ENCODE assay signal across 9 cellular contexts in the genomic region with DNA sequence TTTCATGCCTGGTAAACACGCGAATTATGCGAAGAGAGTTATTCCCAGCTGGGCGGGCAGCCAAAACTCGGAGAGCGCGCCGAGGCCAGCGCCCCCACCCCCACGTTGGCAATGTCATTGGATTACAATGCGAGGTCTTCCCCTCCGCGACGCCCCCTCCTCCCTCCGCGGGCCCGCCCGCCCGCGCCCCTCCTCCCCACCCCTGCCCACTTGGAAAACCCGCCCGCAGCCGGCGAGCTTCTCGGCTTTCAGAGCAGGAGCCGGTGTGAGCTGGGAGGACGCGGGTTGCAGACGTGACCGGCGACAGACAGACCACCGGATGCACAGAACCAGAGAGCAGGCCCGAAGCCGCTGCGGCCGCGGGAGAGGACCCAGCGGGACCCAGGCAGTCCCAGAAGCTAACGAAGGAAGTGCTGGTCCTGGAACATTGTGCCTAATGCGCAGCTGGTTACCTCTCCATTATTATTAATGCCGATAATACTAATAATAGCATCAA. TPM values are rescaled to one million over a fixed set of nuclear protein-coding genes. Genes with fewer than 3 reads are reported as not detected.
A peak's percentile ranks its signal among the peaks of the same experiment; 100 is the strongest.
DNase-seq lines count a peak whose midpoint lies in the region; ATAC-seq and TF ChIP-seq lines count a peak whose summit lies in the region.
"Had no signal": no experiment of that assay in that cellular context is flagged by ENCODE, and none has a peak within 500 bp of the region (broad histone marks: within the 10 kb centered on the region; RNA-seq: fewer than 3 reads in every experiment).

No MANE protein-coding gene starts in this region.

- H3K4me2 ChIP-seq in mammary epithelial cell (ENCODE audit: insufficient read depth, low read depth, low read length) (peak overlapping the region; percentile 90), parathyroid adenoma (ENCODE audit: low read length) (peak overlapping the region; percentile 52)

- H3K4me3 ChIP-seq in CD8-positive, alpha-beta T cell (ENCODE audit: low read depth, low read length) = peak overlapping the region; percentile 56
- H3K4me3 ChIP-seq in MG63 = peak overlapping the region; percentile 42
- H3K4me3 ChIP-seq in mammary epithelial cell (replicated peaks in 1 of 3; ENCODE audit: insufficient read depth in 1 of 3, low read depth in 2 of 3, low read length in 3 of 3) = peak overlapping the region; percentile 44 to 52 (median 50)
- no peak overlapping the region for H3K4me3 ChIP-seq in parathyroid adenoma (ENCODE audit: low read depth, low read length)

- BruUV-seq in mammary epithelial cell (replicated peaks; lab: Mats Ljungman, UMichigan) = no TSS peak

- dilution Hi-C loops in mammary epithelial cell (cut with HindIII; ENCODE audit: low sequenced_read_pairs) = no loop called here

- H3K9ac ChIP-seq in mammary epithelial cell (ENCODE audit: insufficient read depth, low read length) = no peak overlapping the region
- no peak overlapping the region for H3K9ac ChIP-seq in parathyroid adenoma

- no peaks in the 10 kb centered on the region for H4K20me1 ChIP-seq in mammary epithelial cell (ENCODE audit: insufficient read depth, low read length)

- no peak for ATAC-seq in CD8-positive, alpha-beta T cell
- no peak for ATAC-seq in HG03196 (IDR thresholded peaks at IDR 0.05; ENCODE audit: unreplicated experiment)
- ATAC-seq in GM19467 (IDR thresholded peaks at IDR 0.05; ENCODE audit: unreplicated experiment) = no peak

- WGBS in mammary epithelial cell (ENCODE audit: low coverage, missing lambda C conversion rate) = 9% methylated on average over 10 of the region's 41 CpGs

- intact Hi-C loops in CD8-positive, alpha-beta T cell (cut with DNase I, micrococcal nuclease) = loop anchor here (10.0 kb wide), 2 partner anchors 377 to 1737 kb away; a partner anchor contains a TSS
- intact Hi-C loops in mammary epithelial cell (cut with micrococcal nuclease) = loop anchor here (1.0 kb wide), 1 partner anchor 82 kb away; no protein-coding TSS in a partner anchor

- POLR2A ChIA-PET in CD8-positive, alpha-beta T cell (lab: Charles Lee) = no interaction called here

- no peaks in the 10 kb centered on the region for H3K36me3 ChIP-seq in CD8-positive, alpha-beta T cell (ENCODE audit: insufficient read depth, low read length)
- H3K36me3 ChIP-seq in MG63 (no peaks in the 10 kb centered on the region), mammary epithelial cell (ENCODE audit: insufficient read depth, low read length) (no peaks in the 10 kb centered on the region), parathyroid adenoma (ENCODE audit: control insufficient read depth, insufficient read depth, low read length) (no peaks in the 10 kb centered on the region)

- H3K4me1 Mint-ChIP-seq in CD8-positive, alpha-beta T cell (ENCODE audit: low read depth) = peaks cover 59% of the 10 kb centered on the region

- TF ChIP-seq CTCF in CD8-positive, alpha-beta T cell (IDR thresholded peaks at IDR 0.05) = no peak
- TF ChIP-seq CTCF in mammary epithelial cell (conservative IDR thresholded peaks at IDR 0.05 in 1 of 2, IDR thresholded peaks at IDR 0.05 in 1 of 2; ENCODE audit: extremely low read depth in 1 of 2, insufficient read depth in 1 of 2, low read depth in 1 of 2, low read length in 2 of 2) (no peak), parathyroid adenoma (IDR thresholded peaks at IDR 0.05) (no peak)

- peak overlapping the region; percentile 86 for H3K4me3 Mint-ChIP-seq in CD8-positive, alpha-beta T cell

- no peaks in the 10 kb centered on the region for H3K27me3 ChIP-seq in CD8-positive, alpha-beta T cell (ENCODE audit: insufficient read depth, low read length)
- H3K27me3 ChIP-seq in MG63 (peaks cover 6% of the 10 kb centered on the region; the same call in 1 of the 2 replicates), mammary epithelial cell (ENCODE audit: insufficient read depth, low read length) (no peaks in the 10 kb centered on the region), parathyroid adenoma (ENCODE audit: control insufficient read depth, insufficient read depth, low read length) (no peaks in the 10 kb centered on the region)

- in situ Hi-C loops in mammary epithelial cell (cut with MboI; ENCODE audit: low sequenced_read_pairs in 2 of 2) = loop anchor here in 1 of 2 donors (10.0 kb wide), 1 partner anchor 117 kb away; no protein-coding TSS in a partner anchor

- peaks cover 52% of the 10 kb centered on the region for H3K4me1 ChIP-seq in CD8-positive, alpha-beta T cell (ENCODE audit: insufficient read depth, low read length)
- H3K4me1 ChIP-seq in mammary epithelial cell (ENCODE audit: insufficient read depth, low read length) (peaks cover 18% of the 10 kb centered on the region), parathyroid adenoma (no peaks in the 10 kb centered on the region)

- peak overlapping the region; percentile 47 for H3K27ac ChIP-seq in CD8-positive, alpha-beta T cell (ENCODE audit: low read depth, low read length)
- H3K27ac ChIP-seq in mammary epithelial cell (ENCODE audit: insufficient read depth, low read depth, low read length) = no peak overlapping the region
- no peak overlapping the region for H3K27ac ChIP-seq in parathyroid adenoma

- H3K9me3 Mint-ChIP-seq in CD8-positive, alpha-beta T cell = no peaks in the 10 kb centered on the region

- H3K79me2 ChIP-seq in mammary epithelial cell (ENCODE audit: insufficient read depth, low read length) = peaks cover 19% of the 10 kb centered on the region
- no peaks in the 10 kb centered on the region for H3K79me2 ChIP-seq in parathyroid adenoma

- H3K9me3 ChIP-seq in CD8-positive, alpha-beta T cell (ENCODE audit: low read length) = no peaks in the 10 kb centered on the region
- H3K9me3 ChIP-seq in MG63 = no peaks in the 10 kb centered on the region
- H3K9me3 ChIP-seq in mammary epithelial cell (replicated peaks; ENCODE audit: insufficient read depth, low read length) = no peaks in the 10 kb centered on the region
- H3K9me3 ChIP-seq in parathyroid adenoma (ENCODE audit: control insufficient read depth, low read length) = no peaks in the 10 kb centered on the region

- peak overlapping the region; percentile 91 for H3K27ac Mint-ChIP-seq in CD8-positive, alpha-beta T cell

- no peaks in the 10 kb centered on the region for H3K36me3 Mint-ChIP-seq in CD8-positive, alpha-beta T cell

- H2AFZ ChIP-seq in mammary epithelial cell (ENCODE audit: low read depth, low read length) (peak overlapping the region; percentile 93), parathyroid adenoma (no peak overlapping the region)

- peak in 2 of 7 experiments; percentile 17 to 51 for DNase-seq in CD8-positive, alpha-beta T cell
- DNase-seq in MG63 = peak; percentile 20
- no peak for DNase-seq in mammary epithelial cell
- DNase-seq in KG1 (lab: John Stamatoyannopoulos, UW) = no peak
- DNase-seq in NCI-H2081 (lab: John Stamatoyannopoulos, UW) = no peak
- DNase-seq: stimulated activated naive CD4-positive, alpha-beta T cell treated with Interleukin-2 at 50 U/mL for 16 hours had no signal

- peaks cover 16% of the 10 kb centered on the region for H3K27me3 Mint-ChIP-seq in CD8-positive, alpha-beta T cell (ENCODE audit: low read depth)

- CTCF ChIA-PET in CD8-positive, alpha-beta T cell (lab: Charles Lee) = interaction anchor here (0.6 to 2.0 kb wide), 4 partner anchors 8 to 183 kb away, joined by 3 to 5 read pairs (median 4); no protein-coding TSS in a partner anchor
- CTCF ChIA-PET in mammary epithelial cell (lab: Charles Lee; ENCODE audit: low non-redundant PET) = no interaction called here

RNA-seq across cellular contexts. Expression of a gene that starts 4.0 kb away (rescaled TPM):
- total RNA-seq in CD8-positive, alpha-beta T cell = 1 to 10 TPM; 6.6 to 6.8 TPM
- 7.0 and 7.7 TPM in 2 replicates for total RNA-seq in MG63 (2014; rRNA removed; shearing (Covaris generic); ENCODE audit: low replicate concordance)
- total RNA-seq in mammary epithelial cell = 1 to 10 TPM; 2.3 to 6.0 TPM
- 3.6 TPM for polyA plus RNA-seq in mammary epithelial cell
- 0.31 TPM for polyA minus RNA-seq in mammary epithelial cell
